15 cellular contexts compared by ENCODE assay signal in genomic region chr14:22418631-22419030, GRCh38.
A peak's percentile ranks its signal among the peaks of the same experiment; 100 is the strongest.
DNase-seq lines count a peak whose midpoint lies in the region; ATAC-seq and TF ChIP-seq lines count a peak whose summit lies in the region.
"Had no signal": no experiment of that assay in that cellular context is flagged by ENCODE, and none has a peak within 500 bp of the region (broad histone marks: within the 10 kb centered on the region; RNA-seq: fewer than 3 reads in every experiment).

No MANE protein-coding gene starts in this region.

- no peaks in the 10 kb centered on the region for H3F3A ChIP-seq in smooth muscle cell (ENCODE audit: low read depth)

- no peaks in the 10 kb centered on the region for H3K36me3 Mint-ChIP-seq in natural killer cell treated with Interleukin-12 subunit alpha and Interleukin-12 subunit beta and Interleukin-15 and Interleukin-18, amount 100 ng/mL, for 72 hours
- H3K36me3 Mint-ChIP-seq: CD4-positive, alpha-beta memory T cell had no signal

- no peaks in the 10 kb centered on the region for H3K79me2 ChIP-seq in OCI-LY7 (ENCODE audit: insufficient read depth, low read depth, low read length)
- no peaks in the 10 kb centered on the region for H3K79me2 ChIP-seq in smooth muscle cell (ENCODE audit: low read depth)

- no TSS peak for BruUV-seq in OCI-LY7 (replicated peaks; lab: Mats Ljungman, UMichigan)

- DNase-seq in OCI-LY7 (ENCODE audit: low spot score) (peak; percentile 74), right atrium auricular region (ENCODE audit: low spot score) (no peak), cardiac septum (ENCODE audit: low spot score) (no peak), breast epithelium (ENCODE audit: low spot score in 2 of 2) (no peak), smooth muscle cell (lab: John Stamatoyannopoulos, UW; ENCODE audit: unreplicated experiment) (no peak)
- DNase-seq in natural killer cell treated with Interleukin-12 subunit alpha and Interleukin-12 subunit beta and Interleukin-15 and Interleukin-18, amount 100 ng/mL, for 72 hours (ENCODE audit: low spot score), result peak; percentile 62
- DNase-seq: activated naive CD4-positive, alpha-beta T cell treated with Interleukin-2 at 50 U/mL for 16 hours; CD4-positive, alpha-beta memory T cell; cerebellar nuclear complex; NCI-H2029 treated with DMSO at 0.1 percent for 48 hours; substantia nigra; T-helper 17 cell had no signal

- peak overlapping the region; percentile 83 for H3K4me3 Mint-ChIP-seq in natural killer cell treated with Interleukin-12 subunit alpha and Interleukin-12 subunit beta and Interleukin-15 and Interleukin-18, amount 100 ng/mL, for 72 hours
- H3K4me3 Mint-ChIP-seq: CD4-positive, alpha-beta memory T cell; T-helper 17 cell had no signal

- no peak overlapping the region for H3K9ac ChIP-seq in smooth muscle cell (ENCODE audit: low read depth)

- H4K20me1 ChIP-seq in OCI-LY7 (ENCODE audit: insufficient read depth, low read length) (no peaks in the 10 kb centered on the region), smooth muscle cell (ENCODE audit: low read depth) (no peaks in the 10 kb centered on the region)

- CTCF ChIA-PET in OCI-LY7 (lab: Charles Lee; ENCODE audit: unreplicated experiment), result interaction anchor here (1.3 to 1.8 kb wide), 5 partner anchors 11 to 53 kb away, joined by 5 to 9 read pairs (median 6); no protein-coding TSS in a partner anchor

- H3K9me3 Mint-ChIP-seq in natural killer cell treated with Interleukin-12 subunit alpha and Interleukin-12 subunit beta and Interleukin-15 and Interleukin-18, amount 100 ng/mL, for 72 hours, result no peaks in the 10 kb centered on the region
- H3K9me3 Mint-ChIP-seq: CD4-positive, alpha-beta memory T cell had no signal

- peak overlapping the region; percentile 79 for H2AFZ ChIP-seq in OCI-LY7 (ENCODE audit: low read length)
- no peak overlapping the region for H2AFZ ChIP-seq in smooth muscle cell (ENCODE audit: low read depth)

- H3K9me3 ChIP-seq in OCI-LY7 (ENCODE audit: low read length) (no peaks in the 10 kb centered on the region), right atrium auricular region (no peaks in the 10 kb centered on the region), breast epithelium (no peaks in the 10 kb centered on the region), smooth muscle cell (replicated peaks; ENCODE audit: low read depth) (no peaks in the 10 kb centered on the region)

- H3K27me3 ChIP-seq in right atrium auricular region (no peaks in the 10 kb centered on the region), breast epithelium (no peaks in the 10 kb centered on the region), smooth muscle cell (ENCODE audit: low read depth) (no peaks in the 10 kb centered on the region)

- intact Hi-C loops in OCI-LY7 (cut with micrococcal nuclease; ENCODE audit: unreplicated experiment) (loop anchor here (1.0 to 2.0 kb wide), 2 partner anchors 14 to 26 kb away; no protein-coding TSS in a partner anchor), cardiac septum (cut with DNase I) (no loop called here), breast epithelium (cut with DNase I; ENCODE audit: low total_unique reads) (no loop called here)

- peaks cover 57 to 59% of the 10 kb centered on the region in 2 donors for H3K4me1 Mint-ChIP-seq in natural killer cell treated with Interleukin-12 subunit alpha and Interleukin-12 subunit beta and Interleukin-15 and Interleukin-18, amount 100 ng/mL, for 72 hours (ENCODE audit: low read depth in 2 of 2)
- H3K4me1 Mint-ChIP-seq: CD4-positive, alpha-beta memory T cell; T-helper 17 cell had no signal

- H3K36me3 ChIP-seq in OCI-LY7 (ENCODE audit: insufficient read depth, low read length), result no peaks in the 10 kb centered on the region
- no peaks in the 10 kb centered on the region for H3K36me3 ChIP-seq in right atrium auricular region
- H3K36me3 ChIP-seq in breast epithelium, result no peaks in the 10 kb centered on the region
- H3K36me3 ChIP-seq in smooth muscle cell (ENCODE audit: low read depth), result no peaks in the 10 kb centered on the region

- H3K4me2 ChIP-seq in OCI-LY7 (ENCODE audit: low read length) (peak overlapping the region; percentile 60), smooth muscle cell (no peak overlapping the region)

- H3K27ac ChIP-seq in OCI-LY7 (ENCODE audit: low read depth, low read length, poor library complexity, severe bottlenecking) (peak overlapping the region; percentile 78), right atrium auricular region (no peak overlapping the region), breast epithelium (no peak overlapping the region), smooth muscle cell (ENCODE audit: low read depth) (no peak overlapping the region)

- 59% methylated on average over 5 of the region's 5 CpGs for whole genome bisulfite sequencing in smooth muscle cell (ENCODE audit: low lambda C conversion rate)

- H3K4me1 ChIP-seq in OCI-LY7 (ENCODE audit: insufficient read depth, low read length, poor library complexity, severe bottlenecking) (peaks cover 61% of the 10 kb centered on the region), right atrium auricular region (no peaks in the 10 kb centered on the region), breast epithelium (no peaks in the 10 kb centered on the region), smooth muscle cell (ENCODE audit: low read depth) (peaks cover 8% of the 10 kb centered on the region)

- POLR2A ChIA-PET in OCI-LY7 (lab: Charles Lee), result interaction anchor here (0.7 to 5.5 kb wide), 19 partner anchors 8 to 680 kb away, joined by 3 to 59 read pairs (median 6); no protein-coding TSS in a partner anchor

- H3K9me2 ChIP-seq in OCI-LY7 (ENCODE audit: insufficient read depth, low read length), result no peaks in the 10 kb centered on the region

- TF ChIP-seq CTCF in OCI-LY7 (conservative IDR thresholded peaks at IDR 0.05; ENCODE audit: low read length), result no peak
- no peak for TF ChIP-seq CTCF in right atrium auricular region (IDR thresholded peaks at IDR 0.05)
- no peak for TF ChIP-seq CTCF in breast epithelium (IDR thresholded peaks at IDR 0.05)
- TF ChIP-seq CTCF in smooth muscle cell (IDR thresholded peaks at IDR 0.05; ENCODE audit: borderline replicate concordance, insufficient read depth, poor library complexity, severe bottlenecking), result no peak

- H3K27ac Mint-ChIP-seq in natural killer cell treated with Interleukin-12 subunit alpha and Interleukin-12 subunit beta and Interleukin-15 and Interleukin-18, amount 100 ng/mL, for 72 hours, result peak overlapping the region; percentile 85 to 95
- H3K27ac Mint-ChIP-seq: CD4-positive, alpha-beta memory T cell; T-helper 17 cell had no signal

- H3K4me3 ChIP-seq in OCI-LY7 (ENCODE audit: low read depth, low read length, poor library complexity, severe bottlenecking), result peak overlapping the region; percentile 26
- no peak overlapping the region for H3K4me3 ChIP-seq in right atrium auricular region
- H3K4me3 ChIP-seq in breast epithelium, result no peak overlapping the region
- no peak overlapping the region for H3K4me3 ChIP-seq in smooth muscle cell

- no peaks in the 10 kb centered on the region for H3K27me3 Mint-ChIP-seq in natural killer cell treated with Interleukin-12 subunit alpha and Interleukin-12 subunit beta and Interleukin-15 and Interleukin-18, amount 100 ng/mL, for 72 hours
- H3K27me3 Mint-ChIP-seq: CD4-positive, alpha-beta memory T cell; T-helper 17 cell had no signal

- no peak for TF ChIP-seq POLR2A in breast epithelium (IDR thresholded peaks at IDR 0.05)

- ATAC-seq in GM18502 (IDR thresholded peaks at IDR 0.05; ENCODE audit: poor library complexity, unreplicated experiment), result peak; percentile 76
- ATAC-seq in GM21786 (IDR thresholded peaks at IDR 0.05; ENCODE audit: unreplicated experiment), result peak; percentile 76
- peak; percentile 82 for ATAC-seq in natural killer cell treated with Interleukin-12 subunit alpha and Interleukin-12 subunit beta and Interleukin-15 and Interleukin-18, amount 100 ng/mL, for 72 hours
- ATAC-seq: esophagus mucosa, T-helper 17 cell had no signal

Comparison
In these comparisons a context has a peak if more than half of its experiments do, and no peak if none do; other contexts are left out.
1. DNase-seq: peak in OCI-LY7 (single experiment) and natural killer cell treated with Interleukin-12 subunit alpha and Interleukin-12 subunit beta and Interleukin-15 and Interleukin-18, amount 100 ng/mL, for 72 hours (single experiment); none in right atrium auricular region (single experiment), cardiac septum (single experiment), breast epithelium (0 of 2) and smooth muscle cell (single experiment).
2. Peak in every context shown above with its lines, with median percentiles within 50 percentile points of each other: ATAC-seq.